In genomic region chr7:25512051-25512450, GRCh38 we compare ENCODE assay signal across 8 cellular contexts.
"Had no signal": no experiment of that assay in that cellular context is flagged by ENCODE, and none has a peak within 500 bp of the region (broad histone marks: within the 10 kb centered on the region; RNA-seq: fewer than 3 reads in every experiment).

No MANE protein-coding gene starts in this region.

- H3K4me1 Mint-ChIP-seq: IgD-negative memory B cell had no signal

- H3K27ac ChIP-seq: HL-60, KMS-11 had no signal

- DNase-seq: IMR-90, KBM-7, KG1 had no signal

- H3K4me3 ChIP-seq: K562 had no signal

- H3K27ac Mint-ChIP-seq: IgD-negative memory B cell had no signal

- H3K4me3 Mint-ChIP-seq: IgD-negative memory B cell had no signal

- ATAC-seq: HepG2, K562 had no signal

- H3K36me3 Mint-ChIP-seq: IgD-negative memory B cell had no signal
